In genomic region chr11:70298243-70298915, GRCh38 we compare ENCODE assay signal across 24 cellular contexts. TPM values are rescaled to one million over a fixed set of nuclear protein-coding genes. Genes with fewer than 3 reads are reported as not detected.
DNase-seq lines count a peak whose midpoint lies in the region; ATAC-seq and TF ChIP-seq lines count a peak whose summit lies in the region.
"Had no signal": no experiment of that assay in that cellular context is flagged by ENCODE, and none has a peak within 500 bp of the region (broad histone marks: within the 10 kb centered on the region; RNA-seq: fewer than 3 reads in every experiment).

No MANE protein-coding gene starts in this region.

- H4K91ac ChIP-seq in IMR-90 (ENCODE audit: insufficient read depth, low read depth, low read length), result no peak overlapping the region

- in situ Hi-C loops in IMR-90 (cut with MboI; ENCODE audit: low sequenced_read_pairs), result no loop called here

- no peak overlapping the region for H4K5ac ChIP-seq in IMR-90 (ENCODE audit: low read depth, low read length)

- no peak for TF ChIP-seq RAD21 in IMR-90 (IDR thresholded peaks at IDR 0.05; ENCODE audit: low read length)

- peaks cover 28% of the 10 kb centered on the region for H3K9me1 ChIP-seq in IMR-90 (ENCODE audit: insufficient read depth, low read length)

- peaks cover 74% of the 10 kb centered on the region for H3K79me2 ChIP-seq in neural progenitor cell (ENCODE audit: low read depth)

- H3K27me3 Mint-ChIP-seq in chondrocyte (ENCODE audit: low read depth) (no peaks in the 10 kb centered on the region), neural progenitor cell (ENCODE audit: insufficient read depth, low read depth) (no peaks in the 10 kb centered on the region)
- H3K27me3 Mint-ChIP-seq: activated CD4-positive, alpha-beta memory T cell treated with anti-CD3 and anti-CD28 coated beads for 36 hours had no signal

- H3K18ac ChIP-seq in IMR-90 (ENCODE audit: low read depth, low read length), result 0 out of 2 replicates have a peak overlapping the region, but pooled peaks have one; percentile 16

- H2BK5ac ChIP-seq in IMR-90 (ENCODE audit: low read depth, low read length, poor library complexity, severe bottlenecking), result peak overlapping the region; percentile 5

- H3K9ac ChIP-seq in IMR-90 (ENCODE audit: low read depth, low read length) (0 out of 2 replicates have a peak overlapping the region, but pooled peaks have one; percentile 23), neural progenitor cell (no peak overlapping the region)
- H3K9ac ChIP-seq: BLaER1 treated with 17β-estradiol and CSF1 and Interleukin-3, amounts not matched to agents 10 nM and 100 nM had no signal

- H2AK9ac ChIP-seq in IMR-90 (replicated peaks; ENCODE audit: low read depth, low read length, poor library complexity), result no peak overlapping the region

- no peak overlapping the region for H3K14ac ChIP-seq in IMR-90 (replicated peaks; ENCODE audit: low read depth, low read length)

- H3K9me3 ChIP-seq in AG04450 (ENCODE audit: control insufficient read depth, insufficient read depth, low read length), result peaks cover 4% of the 10 kb centered on the region; the same call in 1 of the 2 replicates
- H3K9me3 ChIP-seq in IMR-90 (ENCODE audit: control insufficient read depth, insufficient read depth, low read length), result no peaks in the 10 kb centered on the region
- H3K9me3 ChIP-seq in neural progenitor cell (ENCODE audit: low read depth), result no peaks in the 10 kb centered on the region
- no peaks in the 10 kb centered on the region for H3K9me3 ChIP-seq in spleen
- H3K9me3 ChIP-seq: A549, pancreas, right atrium auricular region, upper lobe of left lung had no signal

- H3K4me3 ChIP-seq in AG04450 (ENCODE audit: low read depth, low read length) (no peak overlapping the region), IMR-90 (ENCODE audit: insufficient read depth, low read depth, low read length) (no peak overlapping the region), neural progenitor cell (no peak overlapping the region), spleen (no peak overlapping the region)
- H3K4me3 ChIP-seq: A549; BLaER1 treated with 17β-estradiol and CSF1 and Interleukin-3, amounts not matched to agents 10 nM and 100 nM; pancreas; right atrium auricular region; upper lobe of left lung had no signal

- H3K36me3 Mint-ChIP-seq in chondrocyte (ENCODE audit: low read depth) (peaks cover 11% of the 10 kb centered on the region), neural progenitor cell (peaks cover 32% of the 10 kb centered on the region)

- POLR2A ChIA-PET in AG04450 (lab: Yijun Ruan, JAX) (interaction anchor here (0.5 kb wide), 1 partner anchor 101 kb away, joined by 7 read pairs; no protein-coding TSS in a partner anchor), IMR-90 (lab: Charles Lee; ENCODE audit: unreplicated experiment) (interaction anchor here (0.6 kb wide), 1 partner anchor 420 kb away, joined by 3 read pairs; no protein-coding TSS in a partner anchor)

- H3K9me3 Mint-ChIP-seq in chondrocyte (ENCODE audit: low read depth), result no peaks in the 10 kb centered on the region
- H3K9me3 Mint-ChIP-seq in neural progenitor cell, result peaks cover 3% of the 10 kb centered on the region
- H3K9me3 Mint-ChIP-seq: activated CD4-positive, alpha-beta memory T cell treated with anti-CD3 and anti-CD28 coated beads for 36 hours had no signal

- TF ChIP-seq POLR2A in IMR-90 (IDR thresholded peaks at IDR 0.05; ENCODE audit: low read depth, low read length) (no peak), spleen (IDR thresholded peaks at IDR 0.05) (no peak)

- H2AFZ ChIP-seq in IMR-90 (replicated peaks; ENCODE audit: low read length, poor library complexity), result no peak overlapping the region
- H2AFZ ChIP-seq in neural progenitor cell (replicated peaks), result no peak overlapping the region

- no peak overlapping the region for H2BK20ac ChIP-seq in IMR-90 (ENCODE audit: low read depth, low read length)

- WGBS in IMR-90 (ENCODE audit: extremely low coverage in 2 of 2, insufficient read length in 1 of 2), 2 experiments, result 67% methylated on average over 1 of the region's 5 CpGs; no CpG with 5 or more reads in 1 of the 2 experiments
- WGBS in spleen, 5 donors, result 86 to 97% (median 94%) methylated on average over 5 of the region's 5 CpGs

- no peak overlapping the region for H2AK5ac ChIP-seq in IMR-90 (ENCODE audit: low read depth, low read length)

- H3K4ac ChIP-seq in IMR-90 (ENCODE audit: low read depth, low read length), result no peak overlapping the region

- no peak for TF ChIP-seq CTCF in AG04450 (IDR thresholded peaks at IDR 0.05; ENCODE audit: low read depth, low read length)
- TF ChIP-seq CTCF in IMR-90 (conservative IDR thresholded peaks at IDR 0.05; ENCODE audit: low read depth, low read length), result no peak
- no peak for TF ChIP-seq CTCF in chondrocyte (IDR thresholded peaks at IDR 0.05)
- TF ChIP-seq CTCF in neural progenitor cell (IDR thresholded peaks at IDR 0.05), result no peak
- no peak for TF ChIP-seq CTCF in GM20000 (IDR thresholded peaks at IDR 0.05; ENCODE audit: extremely low read depth, missing control alignments)
- TF ChIP-seq CTCF in spleen (IDR thresholded peaks at IDR 0.05 in 8 of 11, conservative IDR thresholded peaks at IDR 0.05 in 3 of 11), result no peak

- peak overlapping the region; percentile 90 for H3K27ac Mint-ChIP-seq in chondrocyte (ENCODE audit: unreplicated experiment)
- H3K27ac Mint-ChIP-seq in neural progenitor cell, result peak overlapping the region; percentile 2
- H3K27ac Mint-ChIP-seq: activated CD4-positive, alpha-beta memory T cell treated with anti-CD3 and anti-CD28 coated beads for 36 hours had no signal

- dilution Hi-C loops in IMR-90 (cut with HindIII; ENCODE audit: low sequenced_read_pairs, unreplicated experiment), result no loop called here

- peaks cover 4% of the 10 kb centered on the region for H3F3A ChIP-seq in neural progenitor cell (ENCODE audit: low read depth)

- H3K23ac ChIP-seq in IMR-90 (ENCODE audit: low read depth, low read length), result no peak overlapping the region

- peak; percentile 52 for ATAC-seq in IMR-90 (ENCODE audit: low read depth)
- ATAC-seq: pancreas had no signal

- H4K8ac ChIP-seq in IMR-90 (ENCODE audit: low read depth in 2 of 2, low read length in 2 of 2), result no peak overlapping the region

- CTCF ChIA-PET in AG04450 (lab: Charles Lee), result no interaction called here
- CTCF ChIA-PET in IMR-90 (lab: Yijun Ruan, JAX), result no interaction called here

- H3K4me3 Mint-ChIP-seq in chondrocyte (ENCODE audit: unreplicated experiment), result peak overlapping the region; percentile 5
- H3K4me3 Mint-ChIP-seq in neural progenitor cell, result no peak overlapping the region
- H3K4me3 Mint-ChIP-seq: activated CD4-positive, alpha-beta memory T cell treated with anti-CD3 and anti-CD28 coated beads for 36 hours had no signal

- no peak overlapping the region for H2BK120ac ChIP-seq in IMR-90 (ENCODE audit: low read depth, low read length)

- peak overlapping the region; percentile 32; the same call in 1 of the 2 replicates for H3K4me2 ChIP-seq in IMR-90 (ENCODE audit: low read depth, low read length)
- no peak overlapping the region for H3K4me2 ChIP-seq in neural progenitor cell
- H3K4me2 ChIP-seq: A549; BLaER1 treated with 17β-estradiol and CSF1 and Interleukin-3, amounts not matched to agents 10 nM and 100 nM had no signal

- H3K27me3 ChIP-seq in AG04450 (ENCODE audit: control insufficient read depth, insufficient read depth, low read length) (no peaks in the 10 kb centered on the region), IMR-90 (ENCODE audit: control insufficient read depth, insufficient read depth, low read length) (no peaks in the 10 kb centered on the region), neural progenitor cell (no peaks in the 10 kb centered on the region), spleen (replicated peaks in 1 of 7) (no peaks in the 10 kb centered on the region)
- H3K27me3 ChIP-seq: BLaER1 treated with 17β-estradiol and CSF1 and Interleukin-3, amounts not matched to agents 10 nM and 100 nM; pancreas; right atrium auricular region; upper lobe of left lung had no signal

- H4K20me1 ChIP-seq in IMR-90 (ENCODE audit: insufficient read depth, low read length), result peaks cover 40% of the 10 kb centered on the region
- H4K20me1 ChIP-seq in neural progenitor cell (ENCODE audit: low read depth), result peaks cover 24% of the 10 kb centered on the region

- intact Hi-C loops in IMR-90 (cut with micrococcal nuclease) (no loop called here), spleen (cut with DNase I; ENCODE audit: low total_unique reads) (no loop called here)

- peaks cover 21 to 65% of the 10 kb centered on the region in 2 experiments for H3K79me1 ChIP-seq in IMR-90 (ENCODE audit: low read depth in 1 of 2, low read length in 2 of 2)

- H3K36me3 ChIP-seq in IMR-90 (ENCODE audit: control insufficient read depth, insufficient read depth, low read length) (peaks cover 14% of the 10 kb centered on the region), neural progenitor cell (no peaks in the 10 kb centered on the region), spleen (peaks cover 0 to 87% (median 20%) of the 10 kb centered on the region in 6 donors)
- H3K36me3 ChIP-seq: pancreas, right atrium auricular region had no signal

- BruUV-seq in IMR-90 (replicated peaks; lab: Mats Ljungman, UMichigan), result no TSS peak

- H3K4me1 ChIP-seq in IMR-90 (ENCODE audit: control insufficient read depth, insufficient read depth, low read length) (peaks cover 20% of the 10 kb centered on the region), neural progenitor cell (no peaks in the 10 kb centered on the region), spleen (peaks cover 0 to 25% (median 11%) of the 10 kb centered on the region in 6 donors)
- H3K4me1 ChIP-seq: pancreas had no signal

- H3K4me1 Mint-ChIP-seq in chondrocyte (ENCODE audit: low read depth), result peaks cover 58% of the 10 kb centered on the region
- peaks cover 19% of the 10 kb centered on the region for H3K4me1 Mint-ChIP-seq in neural progenitor cell

- no peak overlapping the region for H2BK15ac ChIP-seq in IMR-90 (ENCODE audit: low read depth, low read length)

- no peak for DNase-seq in AG04450 (ENCODE audit: low read depth, low spot score)
- peak; percentile 46 for DNase-seq in IMR-90
- DNase-seq in chondrocyte (ENCODE audit: low spot score), result no peak
- no peak for DNase-seq in neural progenitor cell (ENCODE audit: low spot score)
- DNase-seq in GM20000 (ENCODE audit: low spot score), result no peak
- DNase-seq in globus pallidus (ENCODE audit: low spot score), result no peak
- DNase-seq in NOMO-1 treated with dmso at 0.1 percent for 144 hours (lab: John Stamatoyannopoulos, UW; ENCODE audit: unreplicated experiment), result no peak
- DNase-seq in spleen, result no peak
- DNase-seq: activated CD4-positive, alpha-beta memory T cell treated with anti-CD3 and anti-CD28 coated beads for 36 hours; activated CD4-positive, CD25-positive, alpha-beta regulatory T cell; activated gamma-delta T cell treated with Interleukin-2 at 50 U/mL for 16 hours; amniotic stem cell; caudate nucleus; foreskin melanocyte; HCEC 1CT; Karpas-422; MV-4-11; NCI-H1694; NCI-H69; pancreas had no signal

- H3K27ac ChIP-seq in AG04450 (ENCODE audit: low read depth, low read length) (peak overlapping the region; percentile 43), IMR-90 (ENCODE audit: insufficient read depth, low read length) (peak overlapping the region; percentile 75; the same call in 1 of the 2 replicates), neural progenitor cell (no peak overlapping the region), spleen (peak overlapping the region in 1 of 8 donors; percentile 40)
- H3K27ac ChIP-seq: A549; BLaER1 treated with 17β-estradiol and CSF1 and Interleukin-3, amounts not matched to agents 10 nM and 100 nM; pancreas; right atrium auricular region; upper lobe of left lung had no signal

- no peak overlapping the region for H3K56ac ChIP-seq in IMR-90 (ENCODE audit: extremely low read depth, insufficient read depth, low read length)

RNA-seq across cellular contexts. Expression of gene PPFIA1, which starts 27.9 kb away (rescaled TPM):
- polyA plus RNA-seq in AG04450 (2011; rRNA removed) (32.9 and 39.9 TPM in 2 replicates), IMR-90 (2012; rRNA removed) (37.2 and 46.4 TPM in 2 replicates), spleen (10 to 100 TPM in 2 of 3 donors, 1 to 10 TPM in 1; 7.6 to 18.4 (median 18.3) TPM)
- 91.4 and 113 TPM in 2 replicates for polyA minus RNA-seq in AG04450 (2011; rRNA and poly(A)+ RNA removed)
- total RNA-seq in IMR-90 (2012; rRNA removed) (25.6 and 33.9 TPM in 2 replicates), chondrocyte (60.2 to 63.5 TPM (median 62.6 TPM) in 3 replicates), neural progenitor cell (ENCODE audit: low replicate concordance) (42.6 and 44.5 TPM in 2 replicates), spleen (10 to 100 TPM; 46.1 to 73.5 (median 64.6) TPM)
- 18.8 and 31.7 TPM in 2 replicates for polyA plus RNA-seq in IMR-90 (2012; cell fraction: cytosol; rRNA removed)
- 64.7 and 95.6 TPM in 2 replicates for polyA plus RNA-seq in IMR-90 (2012; cell fraction: nucleus; rRNA removed; ENCODE audit: low replicate concordance)
